Comparison of ENCODE assay signal across 24 cellular contexts in the genomic region with DNA sequence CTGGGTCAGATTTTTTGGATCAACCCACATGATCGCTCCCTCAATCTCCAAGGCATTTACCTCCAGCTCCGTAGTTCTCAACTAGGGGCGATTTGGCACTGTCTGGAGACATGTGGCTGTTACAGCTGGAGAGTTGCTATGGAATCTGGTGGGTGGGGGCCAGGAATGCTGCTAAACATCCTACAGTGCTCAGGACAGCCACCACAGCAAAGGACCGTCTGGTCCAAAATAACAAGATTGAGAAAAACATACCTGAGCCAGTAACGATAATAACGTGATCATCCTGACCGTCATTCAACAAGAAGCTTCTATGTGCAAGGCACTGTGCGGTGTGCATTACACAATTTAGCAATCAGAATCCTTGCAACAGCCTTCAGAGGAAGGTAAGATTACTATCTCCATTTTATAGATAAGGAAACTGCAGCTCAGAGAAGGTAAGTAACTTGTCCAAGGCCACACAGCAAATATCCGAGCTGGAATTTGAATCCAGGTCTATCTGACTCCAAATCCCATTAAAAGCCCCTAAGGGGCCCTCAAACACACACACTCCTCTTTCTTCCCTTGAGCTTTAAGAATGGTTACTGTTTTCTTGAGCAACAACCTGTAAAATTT. TPM values are rescaled to one million over a fixed set of nuclear protein-coding genes. Genes with fewer than 3 reads are reported as not detected.
DNase-seq lines count a peak whose midpoint lies in the region; ATAC-seq, FAIRE-seq and TF ChIP-seq lines count a peak whose summit lies in the region.
"Had no signal": no experiment of that assay in that cellular context is flagged by ENCODE, and none has a peak within 500 bp of the region (broad histone marks: within the 10 kb centered on the region; RNA-seq: fewer than 3 reads in every experiment).

No MANE protein-coding gene starts in this region.

- H3K27me3 ChIP-seq in DND-41 (ENCODE audit: insufficient read depth, low read length, poor library complexity): no peaks in the 10 kb centered on the region
- H3K27me3 ChIP-seq in H1 (replicated peaks in 1 of 4; ENCODE audit: control insufficient read depth in 3 of 4, extremely low read depth in 1 of 4, insufficient read depth in 3 of 4, low read length in 3 of 4): no peaks in the 10 kb centered on the region
- H3K27me3 ChIP-seq in suprapubic skin: no peaks in the 10 kb centered on the region

- POLR2A ChIA-PET in HEK293 (lab: Yijun Ruan, JAX) (no interaction called here), H1 (lab: Charles Lee; ENCODE audit: partially characterized antibody) (interaction anchor here (1.3 kb wide), 1 partner anchor 23 kb away, joined by 3 read pairs; no protein-coding TSS in a partner anchor)

- H3K4me1 ChIP-seq in DND-41 (ENCODE audit: insufficient read depth, low read length): peaks cover 34% of the 10 kb centered on the region
- H3K4me1 ChIP-seq in HEK293 (ENCODE audit: control insufficient read depth, insufficient read depth, low read length): no peaks in the 10 kb centered on the region
- H3K4me1 ChIP-seq in H1 (replicated peaks in 1 of 4; ENCODE audit: control insufficient read depth in 3 of 4, insufficient read depth in 4 of 4, low read length in 3 of 4): no peaks in the 10 kb centered on the region
- H3K4me1 ChIP-seq in suprapubic skin: no peaks in the 10 kb centered on the region
- H3K4me1 ChIP-seq: SJCRH30 had no signal

- no peak overlapping the region for H3K18ac ChIP-seq in H1 (ENCODE audit: extremely low read depth, low read length)

- no peak for ATAC-seq in DND-41 (ENCODE audit: insufficient read depth, low read depth)
- ATAC-seq: PC-3, Right ventricle myocardium inferior, SK-N-SH treated with all-trans-retinoic acid at 6 μM for 48 hours had no signal

- H2AFZ ChIP-seq in DND-41 (ENCODE audit: low read depth, low read length) (peak overlapping the region; percentile 16; the same call in 1 of the 2 replicates), H1 (ENCODE audit: low read length) (no peak overlapping the region)

- H3K36me3 ChIP-seq in DND-41 (ENCODE audit: insufficient read depth, low read length): no peaks in the 10 kb centered on the region
- H3K36me3 ChIP-seq in HEK293 (ENCODE audit: control insufficient read depth in 2 of 2, insufficient read depth in 1 of 2, low read length in 2 of 2): no peaks in the 10 kb centered on the region
- no peaks in the 10 kb centered on the region for H3K36me3 ChIP-seq in H1 (ENCODE audit: control insufficient read depth in 2 of 4, insufficient read depth in 4 of 4, low read length in 3 of 4)
- no peaks in the 10 kb centered on the region for H3K36me3 ChIP-seq in suprapubic skin
- H3K36me3 ChIP-seq: SJCRH30 had no signal

- H4K20me1 ChIP-seq in DND-41 (ENCODE audit: insufficient read depth, low read length) (no peaks in the 10 kb centered on the region), H1 (replicated peaks in 1 of 2; ENCODE audit: control insufficient read depth in 1 of 2, insufficient read depth in 2 of 2, low read length in 2 of 2) (no peaks in the 10 kb centered on the region)

- no peak for TF ChIP-seq EP300 in H1 (IDR thresholded peaks at IDR 0.05; ENCODE audit: borderline replicate concordance in 1 of 2, low read depth in 2 of 2, low read length in 2 of 2)
- TF ChIP-seq EP300 in suprapubic skin (IDR thresholded peaks at IDR 0.05): no peak

- TF ChIP-seq POLR2A in H1 (IDR thresholded peaks at IDR 0.05; ENCODE audit: control extremely low read depth in 1 of 2, low read depth in 2 of 2, low read length in 2 of 2) (no peak), suprapubic skin (IDR thresholded peaks at IDR 0.05) (no peak)

- H3K9ac ChIP-seq in DND-41 (ENCODE audit: low read depth, low read length) (peak overlapping the region; percentile 59; the same call in 1 of the 2 replicates), H1 (replicated peaks in 1 of 4; ENCODE audit: extremely low read depth in 1 of 4, low read depth in 3 of 4, low read length in 3 of 4) (no peak overlapping the region)

- H3K4me3 ChIP-seq in DND-41 (ENCODE audit: low read depth in 1 of 2, low read length in 2 of 2) (peak overlapping the region in 1 of 2 experiments; percentile 63; a peak in 1 of 4 replicates), HEK293 (ENCODE audit: low read depth, low read length) (no peak overlapping the region), H1 (ENCODE audit: extremely low read depth in 1 of 4, insufficient read depth in 2 of 4, low read depth in 3 of 4, low read length in 4 of 4) (no peak overlapping the region), suprapubic skin (no peak overlapping the region)
- H3K4me3 ChIP-seq: SJCRH30 had no signal

- H2BK12ac ChIP-seq in H1 (ENCODE audit: low read depth, low read length): no peak overlapping the region

- H3K4me2 ChIP-seq in DND-41 (ENCODE audit: insufficient read depth, low read length) (peak overlapping the region; percentile 78), H1 (ENCODE audit: insufficient read depth in 1 of 2, low read depth in 2 of 2, low read length in 2 of 2) (no peak overlapping the region)

- H3K27ac ChIP-seq in DND-41 (ENCODE audit: low read length) (peak overlapping the region; percentile 97), HEK293 (ENCODE audit: extremely low read depth, low read depth, low read length) (no peak overlapping the region), H1 (ENCODE audit: low read depth, low read length) (no peak overlapping the region), suprapubic skin (no peak overlapping the region)
- H3K27ac ChIP-seq: C4-2B, HL-60, SJCRH30 had no signal

- DNase-seq in DND-41 (no peak), H1 (ENCODE audit: low read depth in 1 of 2, low spot score in 2 of 2) (no peak), suprapubic skin (ENCODE audit: low spot score in 2 of 2) (peak; percentile 10 to 38), UCSD-AML1 (lab: John Stamatoyannopoulos, UW; ENCODE audit: unreplicated experiment) (no peak)
- no peak for DNase-seq in stimulated activated naive CD4-positive, alpha-beta T cell treated with Interleukin-2 at 50 U/mL for 16 hours (lab: John Stamatoyannopoulos, UW)
- no peak for DNase-seq in activated naive CD4-positive, alpha-beta T cell (lab: John Stamatoyannopoulos, UW)
- DNase-seq: Calu3; CD8-positive, alpha-beta memory T cell; DMS153; GOT3; HCEC 1CT; Kasumi-1; NCI-H2029; NCI-H446; NCI-H524 treated with DMSO at 0.1 percent for 48 hours; NCI-H774; PC-3; SJCRH30 had no signal

- no peak for TF ChIP-seq RAD21 in H1 (IDR thresholded peaks at IDR 0.05 in 1 of 2, conservative IDR thresholded peaks at IDR 0.05 in 1 of 2; ENCODE audit: low read depth in 2 of 2, low read length in 2 of 2)

- no peak overlapping the region for H4K91ac ChIP-seq in H1 (replicated peaks; ENCODE audit: insufficient read length, low read length)

- no peak overlapping the region for H4K8ac ChIP-seq in H1 (ENCODE audit: extremely low read depth, insufficient read depth, low read length)

- H2BK15ac ChIP-seq in H1 (ENCODE audit: low read length): no peak overlapping the region

- H3K23me2 ChIP-seq in H1 (ENCODE audit: low read depth, low read length): no peaks in the 10 kb centered on the region

- no peak overlapping the region for H2BK5ac ChIP-seq in H1 (ENCODE audit: low read depth, low read length)

- H3K4ac ChIP-seq in H1 (replicated peaks; ENCODE audit: insufficient read length, low read depth, low read length): no peak overlapping the region

- H3K14ac ChIP-seq in H1 (ENCODE audit: insufficient read length): no peak overlapping the region

- CTCF ChIA-PET in HEK293 (lab: Yijun Ruan, JAX): interaction anchor here (0.8 to 1.6 kb wide), 2 partner anchors 10 to 21 kb away, joined by 3 to 12 read pairs; no protein-coding TSS in a partner anchor
- CTCF ChIA-PET in H1 (lab: Charles Lee; ENCODE audit: partially characterized antibody): interaction anchor here (1.1 to 8.5 kb wide), 4 partner anchors 11 to 61 kb away, joined by 3 to 50 read pairs (median 5); no protein-coding TSS in a partner anchor

- no peak overlapping the region for H3K56ac ChIP-seq in H1 (replicated peaks; ENCODE audit: insufficient read length, low read depth, low read length)

- H2BK120ac ChIP-seq in H1 (replicated peaks; ENCODE audit: low read depth, low read length): no peak overlapping the region

- H3K9me3 ChIP-seq in DND-41 (ENCODE audit: insufficient read depth, low read length, severe bottlenecking) (no peaks in the 10 kb centered on the region), HEK293 (ENCODE audit: control insufficient read depth, insufficient read depth, low read depth, low read length) (no peaks in the 10 kb centered on the region), H1 (ENCODE audit: insufficient read depth in 2 of 2, low read depth in 1 of 2, low read length in 1 of 2) (no peaks in the 10 kb centered on the region), suprapubic skin (no peaks in the 10 kb centered on the region)
- H3K9me3 ChIP-seq: SJCRH30 had no signal

- no peak overlapping the region for H2AK5ac ChIP-seq in H1 (ENCODE audit: low read depth, low read length)

- H3K79me2 ChIP-seq in DND-41 (ENCODE audit: insufficient read depth, low read length) (peaks cover 2% of the 10 kb centered on the region), H1 (ENCODE audit: control insufficient read depth in 1 of 2, insufficient read depth in 2 of 2, low read length in 2 of 2) (no peaks in the 10 kb centered on the region)

- H4K5ac ChIP-seq in H1 (ENCODE audit: insufficient read length, low read depth, low read length): no peak overlapping the region

- no peak for TF ChIP-seq CTCF in DND-41 (IDR thresholded peaks at IDR 0.05; ENCODE audit: borderline replicate concordance, extremely low read depth, low read length, poor library complexity, severe bottlenecking)
- no peak for TF ChIP-seq CTCF in HEK293 (tag by site-specific recombination; IDR thresholded peaks at IDR 0.05)
- TF ChIP-seq CTCF in H1 (IDR thresholded peaks at IDR 0.05; ENCODE audit: control extremely low read depth in 1 of 3, insufficient read depth in 1 of 3, low read depth in 1 of 3, low read length in 3 of 3): no peak
- no peak for TF ChIP-seq CTCF in suprapubic skin (IDR thresholded peaks at IDR 0.05)

- H3K23ac ChIP-seq in H1 (ENCODE audit: insufficient read length): no peak overlapping the region

- no peak overlapping the region for H2BK20ac ChIP-seq in H1 (ENCODE audit: low read length)

- 88% methylated on average over 9 of the region's 9 CpGs; no CpG with 5 or more reads in 1 of the 2 experiments for WGBS in H1 (ENCODE audit: extremely low coverage in 1 of 2, insufficient coverage in 1 of 2, insufficient read length in 1 of 2, insufficient replicate concordance in 2 of 2, low coverage in 1 of 2, low lambda C conversion rate in 2 of 2, missing lambda C conversion rate in 1 of 2), 2 experiments
- WGBS in suprapubic skin: 82% methylated on average over 9 of the region's 9 CpGs

- no peak for FAIRE-seq in H1 (lab: Jason Lieb, UNC)
- FAIRE-seq: G401.6 had no signal

- H3K79me1 ChIP-seq in H1 (ENCODE audit: low read depth, low read length): no peaks in the 10 kb centered on the region

RNA-seq across cellular contexts. Expression of a gene that starts 14.3 kb away (rescaled TPM):
- total RNA-seq in H1 (2021; fragmentation: NEBNext Ultra II Directional; extraction: Animal tissue kit (Norgen Biotek cat#: 25700)): 9.4 and 10.9 TPM in 2 replicates
- polyA plus RNA-seq in H1 (2011; rRNA removed): 8.0 and 11.8 TPM in 2 replicates
- polyA plus RNA-seq in H1 (2011; cell fraction: cytosol; rRNA removed): 10.0 TPM
- polyA plus RNA-seq in H1 (2011; cell fraction: nucleus; rRNA removed): 19.9 TPM
- polyA plus RNA-seq in H1 (2012, experiment 1 of 2): 5.0 to 9.9 TPM (median 8.3 TPM) in 4 replicates
- polyA plus RNA-seq in H1 (2012, experiment 2 of 2): 7.8 TPM
- 5.3 TPM for polyA plus RNA-seq in H1 (2013, experiment 1 of 2)
- polyA plus RNA-seq in H1 (2013, experiment 2 of 2): 4.6 TPM
- polyA minus RNA-seq in H1 (2011; rRNA and poly(A)+ RNA removed): 18.3 and 20.7 TPM in 2 replicates
- 10.3 TPM for polyA minus RNA-seq in H1 (2011; cell fraction: cytosol; rRNA and poly(A)+ RNA removed)
- 17.2 TPM for polyA minus RNA-seq in H1 (2011; cell fraction: nucleus; rRNA and poly(A)+ RNA removed)
- total RNA-seq in suprapubic skin: 100 to 1,000 TPM in 1 of 4 donors, 10 to 100 TPM in 3; 86.1 to 141 (median 93.4) TPM

RNA-seq across cellular contexts. Expression of a gene that starts 28.0 kb away (rescaled TPM):
- total RNA-seq in H1 (2021; fragmentation: NEBNext Ultra II Directional; extraction: Animal tissue kit (Norgen Biotek cat#: 25700)): 10.6 and 11.2 TPM in 2 replicates
- polyA plus RNA-seq in H1 (2011; rRNA removed): 4.6 and 9.5 TPM in 2 replicates
- 3.9 TPM for polyA plus RNA-seq in H1 (2011; cell fraction: cytosol; rRNA removed)
- 7.5 TPM for polyA plus RNA-seq in H1 (2011; cell fraction: nucleus; rRNA removed)
- polyA plus RNA-seq in H1 (2012, experiment 1 of 2): 7.6 to 13.4 TPM (median 11.0 TPM) in 4 replicates
- 12.3 TPM for polyA plus RNA-seq in H1 (2012, experiment 2 of 2)
- polyA plus RNA-seq in H1 (2013, experiment 1 of 2): 9.2 TPM
- 10.8 TPM for polyA plus RNA-seq in H1 (2013, experiment 2 of 2)
- polyA minus RNA-seq in H1 (2011; rRNA and poly(A)+ RNA removed): 4.5 and 5.6 TPM in 2 replicates
- 14.2 TPM for polyA minus RNA-seq in H1 (2011; cell fraction: cytosol; rRNA and poly(A)+ RNA removed)
- polyA minus RNA-seq in H1 (2011; cell fraction: nucleus; rRNA and poly(A)+ RNA removed): 10.0 TPM
- 10 to 100 TPM in 1 of 4 donors, 1 to 10 TPM in 3; 6.7 to 10.1 (median 8.8) TPM for total RNA-seq in suprapubic skin

RNA-seq across cellular contexts. Expression of a gene that starts 52.5 kb away (rescaled TPM):
- total RNA-seq in H1 (2021; fragmentation: NEBNext Ultra II Directional; extraction: Animal tissue kit (Norgen Biotek cat#: 25700)): 40.1 and 41.7 TPM in 2 replicates
- 32.4 and 62.2 TPM in 2 replicates for polyA plus RNA-seq in H1 (2011; rRNA removed)
- 34.1 TPM for polyA plus RNA-seq in H1 (2011; cell fraction: cytosol; rRNA removed)
- 60.7 TPM for polyA plus RNA-seq in H1 (2011; cell fraction: nucleus; rRNA removed)
- polyA plus RNA-seq in H1 (2012, experiment 1 of 2): 22.2 to 33.3 TPM (median 31.5 TPM) in 4 replicates
- 33.0 TPM for polyA plus RNA-seq in H1 (2012, experiment 2 of 2)
- polyA plus RNA-seq in H1 (2013, experiment 1 of 2): 21.4 TPM
- 18.9 TPM for polyA plus RNA-seq in H1 (2013, experiment 2 of 2)
- polyA minus RNA-seq in H1 (2011; rRNA and poly(A)+ RNA removed): 15.4 and 21.4 TPM in 2 replicates
- polyA minus RNA-seq in H1 (2011; cell fraction: cytosol; rRNA and poly(A)+ RNA removed): 35.9 TPM
- 19.7 TPM for polyA minus RNA-seq in H1 (2011; cell fraction: nucleus; rRNA and poly(A)+ RNA removed)
- 1 to 10 TPM; 3.6 to 8.0 (median 4.5) TPM for total RNA-seq in suprapubic skin

Comparison
In these comparisons a context has a peak if more than half of its experiments do, and no peak if none do; other contexts are left out.
1. DNase-seq: peak in suprapubic skin (2 of 2); none in DND-41 (single experiment), H1 (0 of 2), stimulated activated naive CD4-positive, alpha-beta T cell treated with Interleukin-2 at 50 U/mL for 16 hours (single experiment), UCSD-AML1 (single experiment) and activated naive CD4-positive, alpha-beta T cell (0 of 4).